ENCODE assay signal across 1 cellular context in the genomic region with DNA sequence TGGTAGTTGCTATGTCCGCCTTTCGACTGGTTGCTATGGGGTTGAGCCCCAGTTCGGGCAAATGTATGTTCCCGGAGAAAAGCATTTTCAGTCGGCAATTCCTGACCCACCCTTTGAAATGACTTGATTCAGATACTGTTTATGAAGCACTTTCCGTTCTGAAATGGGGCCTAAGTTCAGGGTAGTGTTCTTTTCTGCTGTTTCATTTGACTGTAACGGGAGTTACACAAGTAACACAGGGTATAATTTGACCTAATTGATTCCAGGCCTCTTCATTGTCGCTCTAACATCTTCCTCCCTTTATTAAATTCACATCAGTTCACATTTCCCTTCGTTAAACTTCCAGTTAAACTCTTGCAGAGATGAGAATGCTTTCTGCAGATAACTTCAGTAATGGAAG.
TF ChIP-seq lines count a peak whose summit lies in the region.

No MANE protein-coding gene starts in this region.

TF ChIP-seq in SK-N-SH treated with all-trans-retinoic acid at 6 μM for 48 hours, 23 proteins besides CTCF, POLR2A, EP300 and RAD21 (continued from another document):
- TF ChIP-seq SNAI2 (CRISPR knock-in tag; IDR thresholded peaks at IDR 0.05) = no peak
